Comparison of ENCODE assay signal across 13 cellular contexts in genomic region chr12:104578453-104578852, GRCh38.
DNase-seq lines count a peak whose midpoint lies in the region; ATAC-seq lines count a peak whose summit lies in the region.
"Had no signal": no experiment of that assay in that cellular context is flagged by ENCODE, and none has a peak within 500 bp of the region (broad histone marks: within the 10 kb centered on the region; RNA-seq: fewer than 3 reads in every experiment).

No MANE protein-coding gene starts in this region.

- intact Hi-C loops in posterior cingulate gyrus (cut with DNase I): no loop called here

- peak overlapping the region; percentile 2 to 73 for H3K27ac Mint-ChIP-seq in activated naive CD4-positive, alpha-beta T cell treated with anti-CD3 and anti-CD28 coated beads, Interleukin-2, amount 50 U/mL, for 72 hours

- in situ Hi-C loops in ACHN (cut with HindIII; ENCODE audit: low pct_ligation_motif_present, low pct_unique_long_range_greater_than_20kb, low sequenced_read_pairs): no loop called here

- DNase-seq in ACHN (peak; percentile 63), GM03348 (ENCODE audit: low spot score) (peak; percentile 73), islet precursor cell (peak; percentile 81), NCI-H446 treated with DMSO at 0.1 percent for 48 hours (lab: John Stamatoyannopoulos, UW) (no peak), posterior cingulate gyrus (no peak), epidermal melanocyte (ENCODE audit: insufficient read length, low spot score) (no peak)
- no peak for DNase-seq in activated naive CD4-positive, alpha-beta T cell treated with anti-CD3 and anti-CD28 coated beads, Interleukin-2, amount 50 U/mL, for 72 hours (ENCODE audit: low spot score in 2 of 2)
- DNase-seq: DMS79, glutamatergic neuron, NCI-H1930, T-cell had no signal

- peaks cover 0 to 5% of the 10 kb centered on the region in 2 donors for H3K36me3 Mint-ChIP-seq in activated naive CD4-positive, alpha-beta T cell treated with anti-CD3 and anti-CD28 coated beads, Interleukin-2, amount 50 U/mL, for 72 hours

- peak; percentile 78 to 85 for ATAC-seq in activated naive CD4-positive, alpha-beta T cell treated with anti-CD3 and anti-CD28 coated beads, Interleukin-2, amount 50 U/mL, for 72 hours
- no peak for ATAC-seq in GM21447 (IDR thresholded peaks at IDR 0.05; ENCODE audit: unreplicated experiment)
- ATAC-seq: T-cell had no signal

- H3K9me3 Mint-ChIP-seq in activated naive CD4-positive, alpha-beta T cell treated with anti-CD3 and anti-CD28 coated beads, Interleukin-2, amount 50 U/mL, for 72 hours: no peaks in the 10 kb centered on the region
- H3K9me3 Mint-ChIP-seq: neural crest cell, T-cell had no signal

Comparison
In these comparisons a context has a peak if more than half of its experiments do, and no peak if none do; other contexts are left out.
1. DNase-seq: peak in ACHN (single experiment), GM03348 (single experiment) and islet precursor cell (single experiment); none in activated naive CD4-positive, alpha-beta T cell treated with anti-CD3 and anti-CD28 coated beads, Interleukin-2, amount 50 U/mL, for 72 hours (0 of 2), NCI-H446 treated with DMSO at 0.1 percent for 48 hours (single experiment), posterior cingulate gyrus (0 of 10) and epidermal melanocyte (single experiment).